In the genomic region with DNA sequence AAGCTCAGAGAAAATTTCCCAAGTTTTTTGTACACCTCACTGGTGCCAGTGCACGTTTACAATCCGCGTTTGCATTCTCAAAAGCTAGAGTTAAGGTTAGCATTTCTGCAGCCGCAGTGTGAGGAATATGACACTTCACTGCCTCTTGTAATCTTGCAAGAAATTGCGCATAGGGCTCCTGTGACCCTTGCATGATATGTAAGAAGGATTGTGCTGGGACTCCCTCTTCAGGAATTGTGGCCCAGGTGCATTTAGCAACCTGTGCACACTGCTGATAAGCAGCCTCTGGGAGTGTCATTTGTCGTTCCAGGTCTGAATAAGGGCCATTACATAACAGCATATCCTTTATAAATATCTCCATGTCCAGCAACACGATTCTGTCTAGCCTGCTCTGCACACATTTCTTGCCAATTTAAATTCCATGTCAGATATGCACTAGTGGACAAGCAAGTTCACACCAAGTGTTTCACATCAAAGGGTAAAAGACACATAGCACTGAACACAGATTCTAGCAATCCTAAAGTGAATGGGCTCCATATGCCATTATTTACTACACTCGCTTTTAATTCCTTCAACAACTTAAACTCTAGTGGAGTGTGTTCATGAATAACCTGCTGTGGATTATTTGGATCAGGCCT, we compare ENCODE assay signal across 8 cellular contexts.
DNase-seq lines count a peak whose midpoint lies in the region; ATAC-seq and TF ChIP-seq lines count a peak whose summit lies in the region.

No MANE protein-coding gene starts in this region.

- no peaks in the 10 kb centered on the region for H3K4me1 ChIP-seq in OCI-LY1 (ENCODE audit: insufficient read depth, low read length, severe bottlenecking)

- CTCF ChIA-PET in AG04450 (lab: Charles Lee): interaction anchor here (2.3 kb wide), 1 partner anchor 27 kb away, joined by 8 read pairs; no protein-coding TSS in a partner anchor

- no peak overlapping the region for H3K4me2 ChIP-seq in OCI-LY1 (ENCODE audit: low read length)

- H2AFZ ChIP-seq in OCI-LY1 (ENCODE audit: low read length): no peak overlapping the region

- no peak for ATAC-seq in HG03039 (IDR thresholded peaks at IDR 0.05; ENCODE audit: unreplicated experiment)
- no peak for ATAC-seq in GM19397 (IDR thresholded peaks at IDR 0.05; ENCODE audit: unreplicated experiment)
- no peak for ATAC-seq in GM21786 (IDR thresholded peaks at IDR 0.05; ENCODE audit: unreplicated experiment)

- no peak overlapping the region for H3K9ac ChIP-seq in OCI-LY1 (ENCODE audit: low read length)

- POLR2A ChIA-PET in AG04450 (lab: Yijun Ruan, JAX): no interaction called here

- H3K27me3 ChIP-seq in AG04450 (ENCODE audit: control insufficient read depth, insufficient read depth, low read length) (peaks cover 12% of the 10 kb centered on the region), GM06990 (replicated peaks; ENCODE audit: control insufficient read depth, insufficient read depth, low read length) (no peaks in the 10 kb centered on the region; the same call in 1 of the 2 replicates), OCI-LY1 (ENCODE audit: insufficient read depth, low read length) (no peaks in the 10 kb centered on the region)

- no peaks in the 10 kb centered on the region for H3F3A ChIP-seq in OCI-LY1 (ENCODE audit: insufficient read depth, low read length)

- no peak for DNase-seq in AG04450 (ENCODE audit: low read depth, low spot score)
- DNase-seq in GM06990 (ENCODE audit: extremely low read depth, insufficient read length): no peak
- peak; percentile 45 for DNase-seq in fibroblast of villous mesenchyme (ENCODE audit: low read depth)
- no peak for DNase-seq in NCI-H2029 (lab: John Stamatoyannopoulos, UW)

- H3K79me2 ChIP-seq in OCI-LY1 (ENCODE audit: insufficient read depth, low read length): no peaks in the 10 kb centered on the region

- peak; percentile 31; the same call in 1 of the 2 replicates for TF ChIP-seq CTCF in AG04450 (IDR thresholded peaks at IDR 0.05; ENCODE audit: low read depth, low read length)
- TF ChIP-seq CTCF in GM06990 (IDR thresholded peaks at IDR 0.05; ENCODE audit: insufficient read depth, low read length, poor library complexity, severe bottlenecking): peak; percentile 28
- peak; percentile 31; the same call in 1 of the 2 replicates for TF ChIP-seq CTCF in OCI-LY1 (IDR thresholded peaks at IDR 0.05; ENCODE audit: low read length)
- TF ChIP-seq CTCF in fibroblast of villous mesenchyme (IDR thresholded peaks at IDR 0.05; ENCODE audit: insufficient read depth, low read depth, low read length): peak; percentile 25

- H4K20me1 ChIP-seq in OCI-LY1 (ENCODE audit: insufficient read depth, low read length): no peaks in the 10 kb centered on the region

- no peak overlapping the region for H3K27ac ChIP-seq in AG04450 (ENCODE audit: low read depth, low read length)
- no peak overlapping the region for H3K27ac ChIP-seq in OCI-LY1 (ENCODE audit: low read depth, low read length, poor library complexity, severe bottlenecking)

- no peak overlapping the region for H3K4me3 ChIP-seq in AG04450 (ENCODE audit: low read depth, low read length)
- H3K4me3 ChIP-seq in GM06990 (replicated peaks; ENCODE audit: low read depth, low read length): no peak overlapping the region
- no peak overlapping the region for H3K4me3 ChIP-seq in OCI-LY1 (ENCODE audit: low read depth, low read length, poor library complexity, severe bottlenecking)
- no peak overlapping the region for H3K4me3 ChIP-seq in fibroblast of villous mesenchyme (ENCODE audit: low read depth, low read length)

- peaks cover 4% of the 10 kb centered on the region; the same call in 1 of the 2 replicates for H3K9me3 ChIP-seq in AG04450 (ENCODE audit: control insufficient read depth, insufficient read depth, low read length)
- H3K9me3 ChIP-seq in OCI-LY1 (ENCODE audit: low read length): no peaks in the 10 kb centered on the region

- H3K9me2 ChIP-seq in OCI-LY1 (ENCODE audit: low read depth, low read length): no peaks in the 10 kb centered on the region

- no peaks in the 10 kb centered on the region for H3K36me3 ChIP-seq in GM06990 (ENCODE audit: control insufficient read depth, insufficient read depth, low read length)
- H3K36me3 ChIP-seq in OCI-LY1 (ENCODE audit: insufficient read depth, low read length): no peaks in the 10 kb centered on the region
